10 cellular contexts compared by ENCODE assay signal in genomic region chr6:53327017-53327395, GRCh38. TPM values are rescaled to one million over a fixed set of nuclear protein-coding genes. Genes with fewer than 3 reads are reported as not detected.
DNase-seq lines count a peak whose midpoint lies in the region; ATAC-seq, FAIRE-seq and TF ChIP-seq lines count a peak whose summit lies in the region.
"Had no signal": no experiment of that assay in that cellular context is flagged by ENCODE, and none has a peak within 500 bp of the region (broad histone marks: within the 10 kb centered on the region; RNA-seq: fewer than 3 reads in every experiment).

No MANE protein-coding gene starts in this region.

- TF ChIP-seq CTCF in OCI-LY1 (IDR thresholded peaks at IDR 0.05; ENCODE audit: low read length) (no peak), neural crest cell (conservative IDR thresholded peaks at IDR 0.05) (no peak)

- no peaks in the 10 kb centered on the region for H3K27me3 ChIP-seq in CD4-positive, alpha-beta memory T cell (ENCODE audit: insufficient read depth, low read length)
- H3K27me3 ChIP-seq in OCI-LY1 (ENCODE audit: insufficient read depth, low read length): no peaks in the 10 kb centered on the region

- H2AFZ ChIP-seq in OCI-LY1 (ENCODE audit: low read length): no peak overlapping the region

- H3K36me3 ChIP-seq in CD4-positive, alpha-beta memory T cell (ENCODE audit: insufficient read depth, low read length): no peaks in the 10 kb centered on the region
- peaks cover 12% of the 10 kb centered on the region for H3K36me3 ChIP-seq in OCI-LY1 (ENCODE audit: insufficient read depth, low read length)

- H3K4me1 Mint-ChIP-seq in CD4-positive, alpha-beta memory T cell: peaks cover 64 to 85% (median 72%) of the 10 kb centered on the region in 4 donors
- H3K4me1 Mint-ChIP-seq in neural crest cell: peaks cover 43% of the 10 kb centered on the region

- intact Hi-C loops in CD4-positive, alpha-beta memory T cell (cut with micrococcal nuclease): no loop called here

- H3K9me3 ChIP-seq in CD4-positive, alpha-beta memory T cell (ENCODE audit: control insufficient read depth in 1 of 2, low read length in 2 of 2): no peaks in the 10 kb centered on the region
- H3K9me3 ChIP-seq in OCI-LY1 (ENCODE audit: low read length): 0 out of 2 replicates have a peak, but pooled peaks cover 2% of the 10 kb centered on the region

- H3K27me3 Mint-ChIP-seq in CD4-positive, alpha-beta memory T cell: no peaks in the 10 kb centered on the region
- no peaks in the 10 kb centered on the region for H3K27me3 Mint-ChIP-seq in neural crest cell (ENCODE audit: low read depth)

- no peak for DNase-seq in CD4-positive, alpha-beta memory T cell
- no peak for DNase-seq in neural crest cell (ENCODE audit: low read depth, low spot score)
- no peak for DNase-seq in GF-D8 (lab: John Stamatoyannopoulos, UW)
- DNase-seq in H54 (ENCODE audit: insufficient read length, low spot score): no peak
- DNase-seq in NCI-H2227 (lab: John Stamatoyannopoulos, UW; ENCODE audit: unreplicated experiment): no peak
- DNase-seq: NCI-H748 treated with DMSO at 0.1 percent for 48 hours had no signal

- H3K9me3 Mint-ChIP-seq in CD4-positive, alpha-beta memory T cell: peaks cover 0 to 3% (median 0%) of the 10 kb centered on the region in 8 donors
- H3K9me3 Mint-ChIP-seq in neural crest cell: no peaks in the 10 kb centered on the region

- no peaks in the 10 kb centered on the region for H3K9me2 ChIP-seq in OCI-LY1 (ENCODE audit: low read depth, low read length)

- no peak overlapping the region for H3K4me2 ChIP-seq in OCI-LY1 (ENCODE audit: low read length)

- POLR2A ChIA-PET in CD4-positive, alpha-beta memory T cell (lab: Charles Lee; ENCODE audit: partially characterized antibody): interaction anchor here (1.0 to 3.1 kb wide), 5 partner anchors 9 to 33 kb away, joined by 3 to 15 read pairs (median 6); partner anchors contain the start of gene ELOVL5

- no peaks in the 10 kb centered on the region for H3F3A ChIP-seq in OCI-LY1 (ENCODE audit: insufficient read depth, low read length)

- peak overlapping the region in 5 of 8 donors; percentile 24 to 60 (median 41) for H3K4me3 Mint-ChIP-seq in CD4-positive, alpha-beta memory T cell
- no peak overlapping the region for H3K4me3 Mint-ChIP-seq in neural crest cell

- no peak overlapping the region for H3K4me3 ChIP-seq in CD4-positive, alpha-beta memory T cell (ENCODE audit: low read length in 2 of 2)
- H3K4me3 ChIP-seq in OCI-LY1 (ENCODE audit: low read depth, low read length, poor library complexity, severe bottlenecking): no peak overlapping the region

- ATAC-seq in esophagus mucosa (peak; percentile 66), GM19395 (IDR thresholded peaks at IDR 0.05; ENCODE audit: unreplicated experiment) (no peak)

- no peak overlapping the region for H3K27ac ChIP-seq in CD4-positive, alpha-beta memory T cell (ENCODE audit: low read depth, low read length)
- peak overlapping the region; percentile 15 for H3K27ac ChIP-seq in OCI-LY1 (ENCODE audit: low read depth, low read length, poor library complexity, severe bottlenecking)

- H3K9ac ChIP-seq in OCI-LY1 (ENCODE audit: low read length): no peak overlapping the region

- no peaks in the 10 kb centered on the region for H4K20me1 ChIP-seq in OCI-LY1 (ENCODE audit: insufficient read depth, low read length)

- CTCF ChIA-PET in CD4-positive, alpha-beta memory T cell (lab: Charles Lee; ENCODE audit: partially characterized antibody): no interaction called here

- peaks cover 12 to 25% of the 10 kb centered on the region in 2 donors for H3K36me3 Mint-ChIP-seq in CD4-positive, alpha-beta memory T cell
- H3K36me3 Mint-ChIP-seq in neural crest cell (ENCODE audit: low read depth): peaks cover 3% of the 10 kb centered on the region

- peaks cover 86% of the 10 kb centered on the region for H3K4me1 ChIP-seq in CD4-positive, alpha-beta memory T cell (ENCODE audit: insufficient read depth, low read length)
- peaks cover 47% of the 10 kb centered on the region for H3K4me1 ChIP-seq in OCI-LY1 (ENCODE audit: insufficient read depth, low read length, severe bottlenecking)

- H3K27ac Mint-ChIP-seq in CD4-positive, alpha-beta memory T cell: peak overlapping the region; percentile 27 to 85 (median 57)
- peak overlapping the region; percentile 38 for H3K27ac Mint-ChIP-seq in neural crest cell (ENCODE audit: unreplicated experiment)

- no peak for TF ChIP-seq POLR2A in H54 (IDR thresholded peaks at IDR 0.05; ENCODE audit: low read depth, low read length)

- FAIRE-seq in H54 (lab: Jason Lieb, UNC): no peak
- FAIRE-seq: G401.6 had no signal

- peaks cover 97% of the 10 kb centered on the region for H3K79me2 ChIP-seq in OCI-LY1 (ENCODE audit: insufficient read depth, low read length)

RNA-seq across cellular contexts. Expression of gene ELOVL5, which starts 21.7 kb away (rescaled TPM):
- total RNA-seq in CD4-positive, alpha-beta memory T cell: 100 to 1,000 TPM; 108 to 111 TPM
- 100 to 1,000 TPM; 108 to 125 TPM for polyA plus RNA-seq in CD4-positive, alpha-beta memory T cell
- total RNA-seq in esophagus mucosa (33.1 TPM), neural crest cell (152 and 153 TPM in 2 replicates)
